ENCODE assay signal across 10 cellular contexts in the genomic region with DNA sequence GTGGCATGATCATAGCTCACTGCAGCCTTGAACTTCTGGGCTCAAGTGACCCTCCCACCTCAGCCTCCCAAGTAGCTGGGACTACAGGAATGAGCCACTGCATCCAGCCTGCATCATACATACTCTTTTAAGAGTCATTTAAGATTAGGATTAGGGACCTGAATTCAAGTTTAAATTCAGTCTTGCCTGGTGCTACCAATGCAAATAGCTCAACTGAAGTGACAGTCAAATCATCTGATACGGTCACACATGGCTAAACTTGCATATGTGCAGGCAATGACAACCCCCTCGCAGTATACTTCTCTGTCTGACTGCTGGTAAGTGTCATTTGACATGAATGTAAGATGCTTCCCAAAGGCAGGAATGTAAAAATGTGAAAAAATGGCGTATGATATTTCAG. TPM values are rescaled to one million over a fixed set of nuclear protein-coding genes. Genes with fewer than 3 reads are reported as not detected.
DNase-seq lines count a peak whose midpoint lies in the region; ATAC-seq and TF ChIP-seq lines count a peak whose summit lies in the region.
"Had no signal": no experiment of that assay in that cellular context is flagged by ENCODE, and none has a peak within 500 bp of the region (broad histone marks: within the 10 kb centered on the region; RNA-seq: fewer than 3 reads in every experiment).

No MANE protein-coding gene starts in this region.

- H3K4me1 Mint-ChIP-seq in osteocyte (ENCODE audit: unreplicated experiment) = no peaks in the 10 kb centered on the region

- H3K4me3 Mint-ChIP-seq in osteocyte (ENCODE audit: unreplicated experiment) = no peak overlapping the region

- ATAC-seq in GM18909 (IDR thresholded peaks at IDR 0.05; ENCODE audit: poor library complexity, unreplicated experiment) (peak; percentile 45), HG02588 (IDR thresholded peaks at IDR 0.05; ENCODE audit: unreplicated experiment) (peak; percentile 36), HG03558 (IDR thresholded peaks at IDR 0.05; ENCODE audit: extremely low read depth, unreplicated experiment) (peak; percentile 21)

- DNase-seq in osteocyte (ENCODE audit: extremely low spot score, unreplicated experiment) (peak; percentile 10), NCI-H128 (lab: John Stamatoyannopoulos, UW; ENCODE audit: unreplicated experiment) (no peak), mesenteric fat pad (ENCODE audit: low spot score) (no peak), NCI-H2081 treated with DMSO at 0.1 percent for 48 hours (lab: John Stamatoyannopoulos, UW) (no peak), CD1c-positive myeloid dendritic cell (ENCODE audit: extremely low spot score) (no peak)
- DNase-seq: stimulated activated CD4-positive, alpha-beta T cell treated with anti-CD3 and anti-CD28 coated beads, Interleukin-4, amount 100 ng/mL, for 24 hours had no signal

- no peaks in the 10 kb centered on the region for H3K36me3 Mint-ChIP-seq in osteocyte (ENCODE audit: unreplicated experiment)
- H3K36me3 Mint-ChIP-seq: activated naive CD4-positive, alpha-beta T cell treated with anti-CD3 and anti-CD28 coated beads, Interleukin-2, amount 50 U/mL, for 24 hours had no signal

- peaks cover 53% of the 10 kb centered on the region for H3K27me3 Mint-ChIP-seq in osteocyte (ENCODE audit: unreplicated experiment)
- H3K27me3 Mint-ChIP-seq: activated naive CD4-positive, alpha-beta T cell treated with anti-CD3 and anti-CD28 coated beads, Interleukin-2, amount 50 U/mL, for 24 hours had no signal

- no peak for TF ChIP-seq CTCF in osteocyte (IDR thresholded peaks at IDR 0.05)

- no peaks in the 10 kb centered on the region for H3K9me3 Mint-ChIP-seq in osteocyte (ENCODE audit: unreplicated experiment)
- H3K9me3 Mint-ChIP-seq: activated naive CD4-positive, alpha-beta T cell treated with anti-CD3 and anti-CD28 coated beads, Interleukin-2, amount 50 U/mL, for 24 hours had no signal

- no peak overlapping the region for H3K27ac Mint-ChIP-seq in osteocyte (ENCODE audit: unreplicated experiment)
- H3K27ac Mint-ChIP-seq: activated naive CD4-positive, alpha-beta T cell treated with anti-CD3 and anti-CD28 coated beads, Interleukin-2, amount 50 U/mL, for 24 hours had no signal

RNA-seq across cellular contexts. Expression of a gene that starts 31.8 kb away (rescaled TPM):
- total RNA-seq in osteocyte (35.6 and 36.4 TPM in 2 replicates), mesenteric fat pad (34.8 TPM)

RNA-seq across cellular contexts. Expression of a gene that starts 59.4 kb away (rescaled TPM):
- total RNA-seq in osteocyte (not detected in 2 replicates), mesenteric fat pad (not detected)
